Comparison of ENCODE assay signal across 10 cellular contexts in genomic region chr10:121070257-121070656, GRCh38.
DNase-seq lines count a peak whose midpoint lies in the region; ATAC-seq and TF ChIP-seq lines count a peak whose summit lies in the region.
"Had no signal": no experiment of that assay in that cellular context is flagged by ENCODE, and none has a peak within 500 bp of the region (broad histone marks: within the 10 kb centered on the region; RNA-seq: fewer than 3 reads in every experiment).

No MANE protein-coding gene starts in this region.

- no peak overlapping the region for H2AFZ ChIP-seq in OCI-LY7 (ENCODE audit: low read length)

- CTCF ChIA-PET in OCI-LY7 (lab: Charles Lee; ENCODE audit: unreplicated experiment): no interaction called here

- no peaks in the 10 kb centered on the region for H3K9me2 ChIP-seq in OCI-LY7 (ENCODE audit: insufficient read depth, low read length)

- H3K27me3 Mint-ChIP-seq in type B pancreatic cell: no peaks in the 10 kb centered on the region
- H3K27me3 Mint-ChIP-seq: stimulated activated naive B cell treated with anti-CD40 and anti-IgM and Interleukin-4, amounts not matched to agents 10 μg/mL and 1 μg/mL and 100 μg/mL, for 72 hours had no signal

- peak; percentile 70 for TF ChIP-seq CTCF in OCI-LY7 (conservative IDR thresholded peaks at IDR 0.05; ENCODE audit: low read length)
- peak; percentile 39 for TF ChIP-seq CTCF in fibroblast of villous mesenchyme (IDR thresholded peaks at IDR 0.05; ENCODE audit: insufficient read depth, low read depth, low read length)
- TF ChIP-seq CTCF in type B pancreatic cell (conservative IDR thresholded peaks at IDR 0.05): peak; percentile 67

- H3K36me3 Mint-ChIP-seq in type B pancreatic cell: peaks cover 3% of the 10 kb centered on the region
- H3K36me3 Mint-ChIP-seq: stimulated activated naive B cell treated with anti-CD40 and anti-IgM and Interleukin-4, amounts not matched to agents 10 μg/mL and 1 μg/mL and 100 μg/mL, for 72 hours had no signal

- H3K79me2 ChIP-seq in OCI-LY7 (ENCODE audit: insufficient read depth, low read depth, low read length): no peaks in the 10 kb centered on the region

- H3K27ac ChIP-seq in OCI-LY7 (ENCODE audit: low read depth, low read length, poor library complexity, severe bottlenecking): no peak overlapping the region
- no peak overlapping the region for H3K27ac ChIP-seq in aorta (ENCODE audit: low read depth in 1 of 2, low read length in 2 of 2)
- H3K27ac ChIP-seq: pancreas had no signal

- no peaks in the 10 kb centered on the region for H3K27me3 ChIP-seq in aorta (ENCODE audit: control insufficient read depth in 1 of 2, insufficient read depth in 2 of 2, low read length in 1 of 2)
- H3K27me3 ChIP-seq: pancreas had no signal

- H3K9me3 Mint-ChIP-seq in type B pancreatic cell: peaks cover 3% of the 10 kb centered on the region

- peak overlapping the region; percentile 51 for H3K27ac Mint-ChIP-seq in type B pancreatic cell
- H3K27ac Mint-ChIP-seq: stimulated activated naive B cell treated with anti-CD40 and anti-IgM and Interleukin-4, amounts not matched to agents 10 μg/mL and 1 μg/mL and 100 μg/mL, for 72 hours had no signal

- H3K4me1 ChIP-seq in OCI-LY7 (ENCODE audit: insufficient read depth, low read length, poor library complexity, severe bottlenecking) (no peaks in the 10 kb centered on the region), aorta (ENCODE audit: control insufficient read depth in 1 of 2, insufficient read depth in 2 of 2, low read length in 2 of 2) (no peaks in the 10 kb centered on the region)
- H3K4me1 ChIP-seq: pancreas had no signal

- BruUV-seq in OCI-LY7 (replicated peaks; lab: Mats Ljungman, UMichigan): no TSS peak

- POLR2A ChIA-PET in OCI-LY7 (lab: Charles Lee): no interaction called here

- DNase-seq in NCI-H510A treated with DMSO at 0.1 percent for 48 hours (lab: John Stamatoyannopoulos, UW) (peak; percentile 47), NCI-H510A (lab: John Stamatoyannopoulos, UW) (no peak), OCI-LY7 (ENCODE audit: low spot score) (peak; percentile 13), fibroblast of villous mesenchyme (ENCODE audit: low read depth) (peak; percentile 6), type B pancreatic cell (ENCODE audit: extremely low spot score, unreplicated experiment) (no peak), aorta (no peak), DMS79 (lab: John Stamatoyannopoulos, UW) (no peak)
- DNase-seq in activated CD4-positive, alpha-beta T cell treated with anti-CD3 and anti-CD28 coated beads, Interleukin-2, amount 50 U/mL, for 1 hour: no peak
- DNase-seq: pancreas; stimulated activated naive B cell treated with anti-CD40 and anti-IgM and Interleukin-4, amounts not matched to agents 10 μg/mL and 1 μg/mL and 100 μg/mL, for 72 hours had no signal

- no peak overlapping the region for H3K4me2 ChIP-seq in OCI-LY7 (ENCODE audit: low read length)

- H3K9me3 ChIP-seq in OCI-LY7 (ENCODE audit: low read length) (no peaks in the 10 kb centered on the region), aorta (ENCODE audit: control insufficient read depth, low read length) (peaks cover 2% of the 10 kb centered on the region)
- H3K9me3 ChIP-seq: pancreas had no signal

- no peak overlapping the region for H3K4me3 Mint-ChIP-seq in type B pancreatic cell
- H3K4me3 Mint-ChIP-seq: stimulated activated naive B cell treated with anti-CD40 and anti-IgM and Interleukin-4, amounts not matched to agents 10 μg/mL and 1 μg/mL and 100 μg/mL, for 72 hours had no signal

- no peaks in the 10 kb centered on the region for H3K36me3 ChIP-seq in OCI-LY7 (ENCODE audit: insufficient read depth, low read length)
- H3K36me3 ChIP-seq in aorta (ENCODE audit: control insufficient read depth in 1 of 2, insufficient read depth in 2 of 2, low read length in 1 of 2): no peaks in the 10 kb centered on the region
- H3K36me3 ChIP-seq: pancreas had no signal

- no peak for ATAC-seq in aorta (ENCODE audit: low FRiP score)

- H3K4me3 ChIP-seq in OCI-LY7 (ENCODE audit: low read depth, low read length, poor library complexity, severe bottlenecking): no peak overlapping the region
- no peak overlapping the region for H3K4me3 ChIP-seq in fibroblast of villous mesenchyme (ENCODE audit: low read depth, low read length)
- H3K4me3 ChIP-seq in aorta (ENCODE audit: low read length in 2 of 2): no peak overlapping the region
- H3K4me3 ChIP-seq: pancreas had no signal

- no peaks in the 10 kb centered on the region for H4K20me1 ChIP-seq in OCI-LY7 (ENCODE audit: insufficient read depth, low read length)

- peaks cover 22% of the 10 kb centered on the region for H3K4me1 Mint-ChIP-seq in type B pancreatic cell (ENCODE audit: unreplicated experiment)
- H3K4me1 Mint-ChIP-seq: stimulated activated naive B cell treated with anti-CD40 and anti-IgM and Interleukin-4, amounts not matched to agents 10 μg/mL and 1 μg/mL and 100 μg/mL, for 72 hours had no signal

- intact Hi-C loops in OCI-LY7 (cut with micrococcal nuclease; ENCODE audit: unreplicated experiment) (no loop called here), aorta (cut with DNase I) (no loop called here)

- 82 to 85% methylated on average over 3 of the region's 3 CpGs for WGBS in aorta, 2 donors

Comparison
In these comparisons a context has a peak if more than half of its experiments do, and no peak if none do; other contexts are left out.
1. DNase-seq: peak in NCI-H510A treated with DMSO at 0.1 percent for 48 hours (single experiment), OCI-LY7 (single experiment) and fibroblast of villous mesenchyme (single experiment); none in NCI-H510A (single experiment), type B pancreatic cell (single experiment), activated CD4-positive, alpha-beta T cell treated with anti-CD3 and anti-CD28 coated beads, Interleukin-2, amount 50 U/mL, for 1 hour (single experiment), aorta (0 of 2) and DMS79 (single experiment).
2. Peak in every context shown above with its lines, with median percentiles within 50 percentile points of each other: CTCF ChIP-seq.